ENCODE assay signal across 1 cellular context in the genomic region with DNA sequence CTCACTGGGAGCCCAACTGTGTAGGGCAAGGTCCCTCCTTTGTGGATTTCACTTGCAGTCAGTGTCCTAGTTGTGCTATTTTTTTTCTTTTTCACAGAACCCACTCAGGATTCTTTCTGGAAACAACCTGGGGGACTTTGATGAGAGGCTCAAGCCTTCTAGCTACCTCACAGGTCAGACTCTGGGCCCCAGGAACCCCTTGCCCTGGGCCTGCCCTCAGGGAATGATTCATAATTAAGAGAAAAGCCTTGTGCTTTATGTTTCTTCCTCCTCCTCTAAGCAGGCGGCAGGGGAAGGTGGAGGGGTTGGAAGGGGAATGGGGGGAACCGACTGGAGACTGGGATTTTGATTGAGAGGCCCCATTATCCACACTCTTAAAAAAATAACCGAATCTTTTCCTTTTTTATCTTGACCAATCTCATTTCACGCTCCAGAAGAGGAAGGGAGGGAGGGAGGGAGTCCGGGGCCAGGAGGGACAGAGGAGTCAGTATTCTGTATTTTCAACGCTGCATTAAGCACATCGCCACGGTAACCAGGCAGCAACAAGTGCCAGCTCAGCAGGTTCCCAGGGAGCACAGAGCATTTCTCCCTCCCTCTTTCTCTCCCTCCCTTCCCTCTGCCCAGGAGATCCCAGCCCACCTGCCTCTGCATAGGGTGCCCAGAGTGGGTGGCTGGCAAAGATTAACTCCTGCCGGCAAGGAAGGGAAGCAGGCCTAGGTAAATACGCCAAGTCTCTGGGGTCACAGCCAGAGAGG.
TF ChIP-seq lines count a peak whose summit lies in the region.

No MANE protein-coding gene starts in this region.

TF ChIP-seq in K562, 482 proteins besides CTCF, POLR2A, EP300 and RAD21:
- TF ChIP-seq RFX1 (IDR thresholded peaks at IDR 0.05), result 0 out of 2 replicates have a peak, but pooled peaks have one; percentile 9
- no peak for TF ChIP-seq ZNF766 (CRISPR knock-in tag; conservative IDR thresholded peaks at IDR 0.05)
- TF ChIP-seq BDP1 (IDR thresholded peaks at IDR 0.05; ENCODE audit: insufficient read depth, insufficient read length), result no peak
- peak; percentile 10; the same call in 1 of the 2 replicates for TF ChIP-seq ZNF316 (IDR thresholded peaks at IDR 0.05)
- no peak for TF ChIP-seq EGR1 (conservative IDR thresholded peaks at IDR 0.05)
- TF ChIP-seq SAP30 (IDR thresholded peaks at IDR 0.05; ENCODE audit: borderline replicate concordance, insufficient read depth, low read depth, low read length, poor library complexity, severe bottlenecking), result no peak
- no peak for TF ChIP-seq POLR2B (IDR thresholded peaks at IDR 0.05; ENCODE audit: low read depth, partially characterized antibody)
- TF ChIP-seq C11orf30 (IDR thresholded peaks at IDR 0.05; ENCODE audit: low read depth), result peak; percentile 14; the same call in 1 of the 2 replicates
- TF ChIP-seq, protein P1, sequence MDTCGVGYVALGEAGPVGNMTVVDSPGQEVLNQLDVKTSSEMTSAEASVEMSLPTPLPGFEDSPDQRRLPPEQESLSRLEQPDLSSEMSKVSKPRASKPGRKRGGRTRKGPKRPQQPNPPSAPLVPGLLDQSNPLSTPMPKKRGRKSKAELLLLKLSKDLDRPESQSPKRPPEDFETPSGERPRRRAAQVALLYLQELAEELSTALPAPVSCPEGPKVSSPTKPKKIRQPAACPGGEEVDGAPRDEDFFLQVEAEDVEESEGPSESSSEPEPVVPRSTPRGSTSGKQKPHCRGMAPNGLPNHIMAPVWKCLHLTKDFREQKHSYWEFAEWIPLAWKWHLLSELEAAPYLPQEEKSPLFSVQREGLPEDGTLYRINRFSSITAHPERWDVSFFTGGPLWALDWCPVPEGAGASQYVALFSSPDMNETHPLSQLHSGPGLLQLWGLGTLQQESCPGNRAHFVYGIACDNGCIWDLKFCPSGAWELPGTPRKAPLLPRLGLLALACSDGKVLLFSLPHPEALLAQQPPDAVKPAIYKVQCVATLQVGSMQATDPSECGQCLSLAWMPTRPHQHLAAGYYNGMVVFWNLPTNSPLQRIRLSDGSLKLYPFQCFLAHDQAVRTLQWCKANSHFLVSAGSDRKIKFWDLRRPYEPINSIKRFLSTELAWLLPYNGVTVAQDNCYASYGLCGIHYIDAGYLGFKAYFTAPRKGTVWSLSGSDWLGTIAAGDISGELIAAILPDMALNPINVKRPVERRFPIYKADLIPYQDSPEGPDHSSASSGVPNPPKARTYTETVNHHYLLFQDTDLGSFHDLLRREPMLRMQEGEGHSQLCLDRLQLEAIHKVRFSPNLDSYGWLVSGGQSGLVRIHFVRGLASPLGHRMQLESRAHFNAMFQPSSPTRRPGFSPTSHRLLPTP (IDR thresholded peaks at IDR 0.05; ENCODE audit: borderline replicate concordance, extremely low read depth, insufficient read length), result no peak
- TF ChIP-seq MED1 (CRISPR knock-in tag; IDR thresholded peaks at IDR 0.05; ENCODE audit: borderline replicate concordance), result no peak
- TF ChIP-seq, protein P2, sequence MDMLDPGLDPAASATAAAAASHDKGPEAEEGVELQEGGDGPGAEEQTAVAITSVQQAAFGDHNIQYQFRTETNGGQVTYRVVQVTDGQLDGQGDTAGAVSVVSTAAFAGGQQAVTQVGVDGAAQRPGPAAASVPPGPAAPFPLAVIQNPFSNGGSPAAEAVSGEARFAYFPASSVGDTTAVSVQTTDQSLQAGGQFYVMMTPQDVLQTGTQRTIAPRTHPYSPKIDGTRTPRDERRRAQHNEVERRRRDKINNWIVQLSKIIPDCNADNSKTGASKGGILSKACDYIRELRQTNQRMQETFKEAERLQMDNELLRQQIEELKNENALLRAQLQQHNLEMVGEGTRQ (CRISPR knock-in tag; IDR thresholded peaks at IDR 0.05), result no peak
- TF ChIP-seq RBBP5 (IDR thresholded peaks at IDR 0.05; ENCODE audit: borderline replicate concordance, insufficient read depth, low read length, poor library complexity, severe bottlenecking), result no peak
- no peak for TF ChIP-seq MTF1 (CRISPR knock-in tag; IDR thresholded peaks at IDR 0.05; ENCODE audit: borderline replicate concordance)
- TF ChIP-seq PURB (CRISPR knock-in tag; IDR thresholded peaks at IDR 0.05; ENCODE audit: low read depth), result no peak
